ENCODE assay signal across 16 cellular contexts in genomic region chr6:166623318-166623717, GRCh38. TPM values are rescaled to one million over a fixed set of nuclear protein-coding genes. Genes with fewer than 3 reads are reported as not detected.
DNase-seq lines count a peak whose midpoint lies in the region; ATAC-seq and TF ChIP-seq lines count a peak whose summit lies in the region.
"Had no signal": no experiment of that assay in that cellular context is flagged by ENCODE, and none has a peak within 500 bp of the region (broad histone marks: within the 10 kb centered on the region; RNA-seq: fewer than 3 reads in every experiment).

No MANE protein-coding gene starts in this region.

- H4K20me1 ChIP-seq in SK-N-SH (ENCODE audit: insufficient read depth): no peaks in the 10 kb centered on the region; the same call in 1 of the 2 replicates
- H4K20me1 ChIP-seq in mammary epithelial cell (ENCODE audit: insufficient read depth, low read length): no peaks in the 10 kb centered on the region

- no peaks in the 10 kb centered on the region for H3K9me3 ChIP-seq in SK-N-SH
- no peaks in the 10 kb centered on the region for H3K9me3 ChIP-seq in mammary epithelial cell (replicated peaks; ENCODE audit: insufficient read depth, low read length)
- H3K9me3 ChIP-seq in left lung: no peaks in the 10 kb centered on the region
- H3K9me3 ChIP-seq in tibial nerve: no peaks in the 10 kb centered on the region
- H3K9me3 ChIP-seq: A549 had no signal

- peak overlapping the region in 1 of 2 experiments; percentile 93; a peak in 2 of 4 replicates for H3K27ac ChIP-seq in SK-N-SH (ENCODE audit: low read depth in 2 of 2, low read length in 1 of 2)
- no peak overlapping the region for H3K27ac ChIP-seq in mammary epithelial cell (ENCODE audit: insufficient read depth, low read depth, low read length)
- H3K27ac ChIP-seq in left lung: peak overlapping the region; percentile 75 to 86
- H3K27ac ChIP-seq in tibial nerve: peak overlapping the region in 3 of 4 donors; percentile 68 to 95 (median 79)
- H3K27ac ChIP-seq: A549, C4-2B, HL-60, VCaP had no signal

- BruUV-seq in mammary epithelial cell (replicated peaks; lab: Mats Ljungman, UMichigan): no TSS peak

- no peaks in the 10 kb centered on the region for H3K27me3 ChIP-seq in SK-N-SH (ENCODE audit: insufficient read depth)
- no peaks in the 10 kb centered on the region for H3K27me3 ChIP-seq in mammary epithelial cell (ENCODE audit: insufficient read depth, low read length)
- H3K27me3 ChIP-seq in left lung: peaks cover 0 to 11% of the 10 kb centered on the region in 2 donors
- no peaks in the 10 kb centered on the region for H3K27me3 ChIP-seq in tibial nerve

- 81% methylated on average over 5 of the region's 5 CpGs for WGBS in SK-N-SH (ENCODE audit: low lambda C conversion rate)
- 49% methylated on average over 5 of the region's 5 CpGs for WGBS in mammary epithelial cell (ENCODE audit: low coverage, missing lambda C conversion rate)
- WGBS in tibial nerve, 2 donors: 94 to 96% methylated on average over 5 of the region's 5 CpGs

- TF ChIP-seq EP300 in SK-N-SH (IDR thresholded peaks at IDR 0.05; ENCODE audit: borderline replicate concordance in 1 of 2, low read depth in 1 of 2, low read length in 1 of 2): no peak
- no peak for TF ChIP-seq EP300 in tibial nerve (IDR thresholded peaks at IDR 0.05)

- POLR2A ChIA-PET in SK-N-SH (lab: Yijun Ruan, JAX): no interaction called here

- no peak for TF ChIP-seq POLR2A in tibial nerve (IDR thresholded peaks at IDR 0.05)

- TF ChIP-seq CTCF in SK-N-SH (IDR thresholded peaks at IDR 0.05) (no peak), mammary epithelial cell (conservative IDR thresholded peaks at IDR 0.05 in 1 of 2, IDR thresholded peaks at IDR 0.05 in 1 of 2; ENCODE audit: extremely low read depth in 1 of 2, insufficient read depth in 1 of 2, low read depth in 1 of 2, low read length in 2 of 2) (no peak), left lung (IDR thresholded peaks at IDR 0.05) (no peak), tibial nerve (IDR thresholded peaks at IDR 0.05) (no peak)

- H3K4me1 ChIP-seq in SK-N-SH (ENCODE audit: control insufficient read depth in 1 of 2, insufficient read depth in 2 of 2, low read depth in 1 of 2, low read length in 1 of 2): peaks cover 40 to 63% of the 10 kb centered on the region in 2 experiments
- H3K4me1 ChIP-seq in mammary epithelial cell (ENCODE audit: insufficient read depth, low read length): peaks cover 50% of the 10 kb centered on the region
- peaks cover 29 to 74% of the 10 kb centered on the region in 2 donors for H3K4me1 ChIP-seq in left lung
- peaks cover 0 to 83% (median 38%) of the 10 kb centered on the region in 4 donors for H3K4me1 ChIP-seq in tibial nerve

- H3K36me3 ChIP-seq in SK-N-SH (replicated peaks in 1 of 2; ENCODE audit: control insufficient read depth in 1 of 2, insufficient read depth in 2 of 2, low read length in 1 of 2): peaks cover 2 to 6% of the 10 kb centered on the region in 2 experiments
- H3K36me3 ChIP-seq in mammary epithelial cell (ENCODE audit: insufficient read depth, low read length): peaks cover 2% of the 10 kb centered on the region
- H3K36me3 ChIP-seq in left lung: peaks cover 0 to 7% of the 10 kb centered on the region in 2 donors
- H3K36me3 ChIP-seq in tibial nerve: peaks cover 0 to 7% (median 0%) of the 10 kb centered on the region in 3 donors

- dilution Hi-C loops in mammary epithelial cell (cut with HindIII; ENCODE audit: low sequenced_read_pairs): no loop called here

- no peak overlapping the region for H3K4me3 ChIP-seq in SK-N-SH (ENCODE audit: low read depth in 2 of 2, low read length in 1 of 2)
- no peak overlapping the region for H3K4me3 ChIP-seq in mammary epithelial cell (replicated peaks in 1 of 3; ENCODE audit: insufficient read depth in 1 of 3, low read depth in 2 of 3, low read length in 3 of 3)
- no peak overlapping the region for H3K4me3 ChIP-seq in left lung
- no peak overlapping the region for H3K4me3 ChIP-seq in tibial nerve
- H3K4me3 ChIP-seq: A549 had no signal

- H3K9me2 ChIP-seq in SK-N-SH: no peaks in the 10 kb centered on the region

- no peak overlapping the region for H3K9ac ChIP-seq in SK-N-SH
- no peak overlapping the region for H3K9ac ChIP-seq in mammary epithelial cell (ENCODE audit: insufficient read depth, low read length)

- H3K79me2 ChIP-seq in SK-N-SH (ENCODE audit: insufficient read depth): peaks cover 70% of the 10 kb centered on the region
- peaks cover 53% of the 10 kb centered on the region for H3K79me2 ChIP-seq in mammary epithelial cell (ENCODE audit: insufficient read depth, low read length)

- DNase-seq in SK-N-SH (no peak), mammary epithelial cell (no peak), left lung (no peak), tibial nerve (ENCODE audit: low spot score in 2 of 2) (no peak), ecto neural progenitor cell (ENCODE audit: low spot score) (no peak), NCI-H2081 treated with DMSO at 0.1 percent for 48 hours (lab: John Stamatoyannopoulos, UW) (no peak)
- DNase-seq: activated CD8-positive, alpha-beta T cell treated with anti-CD3 and anti-CD28 coated beads, Interleukin-2, amount 10 ng/mL, durations not matched to agents 7 days and 5 days; amygdala; naive thymus-derived CD8-positive, alpha-beta T cell had no signal

- H3K4me2 ChIP-seq in SK-N-SH (peak overlapping the region; percentile 44; the same call in 1 of the 2 replicates), mammary epithelial cell (ENCODE audit: insufficient read depth, low read depth, low read length) (peak overlapping the region; percentile 43)
- H3K4me2 ChIP-seq: A549 had no signal

- in situ Hi-C loops in mammary epithelial cell (cut with MboI; ENCODE audit: low sequenced_read_pairs in 2 of 2): no loop called here

- intact Hi-C loops in mammary epithelial cell (cut with micrococcal nuclease): loop anchor here (10.0 kb wide), 2 partner anchors 331 to 371 kb away; partner anchors contain the start of genes CEP43 and RNASET2
- intact Hi-C loops in left lung (cut with DNase I): no loop called here

- no peak for ATAC-seq in SK-N-SH treated with all-trans-retinoic acid at 6 μM for 48 hours
- ATAC-seq in left lung: peak; percentile 3
- ATAC-seq in GM19463 (IDR thresholded peaks at IDR 0.05; ENCODE audit: unreplicated experiment): no peak
- ATAC-seq: A549; activated CD8-positive, alpha-beta T cell treated with anti-CD3 and anti-CD28 coated beads, Interleukin-2, amount 10 ng/mL, durations not matched to agents 7 days and 5 days; naive thymus-derived CD8-positive, alpha-beta T cell had no signal

- H3F3A ChIP-seq in SK-N-SH (replicated peaks; ENCODE audit: insufficient read depth): peaks cover 44% of the 10 kb centered on the region

- CTCF ChIA-PET in SK-N-SH (lab: Yijun Ruan, JAX) (no interaction called here), mammary epithelial cell (lab: Charles Lee; ENCODE audit: low non-redundant PET) (no interaction called here)

- no peak for TF ChIP-seq RAD21 in SK-N-SH (IDR thresholded peaks at IDR 0.05; ENCODE audit: low read length)

- H2AFZ ChIP-seq in SK-N-SH (ENCODE audit: low read depth) (no peak overlapping the region), mammary epithelial cell (ENCODE audit: low read depth, low read length) (no peak overlapping the region)

TF ChIP-seq in SK-N-SH, 30 proteins besides CTCF, POLR2A, EP300 and RAD21 (continues in another document):
- TF ChIP-seq, protein P1, sequence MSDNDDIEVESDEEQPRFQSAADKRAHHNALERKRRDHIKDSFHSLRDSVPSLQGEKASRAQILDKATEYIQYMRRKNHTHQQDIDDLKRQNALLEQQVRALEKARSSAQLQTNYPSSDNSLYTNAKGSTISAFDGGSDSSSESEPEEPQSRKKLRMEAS (IDR thresholded peaks at IDR 0.05; ENCODE audit: low read depth): no peak
- TF ChIP-seq NRF1 (IDR thresholded peaks at IDR 0.05; ENCODE audit: low read depth, low read length) (no peak), RXRA (IDR thresholded peaks at IDR 0.05; ENCODE audit: borderline replicate concordance, low read depth) (no peak), ELF1 (IDR thresholded peaks at IDR 0.05) (no peak), NFIC (IDR thresholded peaks at IDR 0.05; ENCODE audit: borderline replicate concordance) (no peak), EZH2phosphoT487 (IDR thresholded peaks at IDR 0.05; ENCODE audit: borderline replicate concordance, low read depth) (no peak), RCOR1 (IDR thresholded peaks at IDR 0.05; ENCODE audit: low read length) (no peak), RFX5 (IDR thresholded peaks at IDR 0.05; ENCODE audit: low read length) (no peak), JUND (IDR thresholded peaks at IDR 0.05) (no peak), FOXM1 (IDR thresholded peaks at IDR 0.05; ENCODE audit: low read depth) (no peak)

TF ChIP-seq in SK-N-SH treated with all-trans-retinoic acid at 6 μM for 48 hours, 23 proteins besides CTCF, POLR2A, EP300 and RAD21 (continues in another document):
- TF ChIP-seq TCF4 (CRISPR knock-in tag; IDR thresholded peaks at IDR 0.05; ENCODE audit: borderline replicate concordance): no peak
- no peak for TF ChIP-seq ARNTL (CRISPR knock-in tag; IDR thresholded peaks at IDR 0.05; ENCODE audit: borderline replicate concordance, low read depth)
- TF ChIP-seq ZFP30 (CRISPR knock-in tag; IDR thresholded peaks at IDR 0.05): no peak
- no peak for TF ChIP-seq ESRRG (CRISPR knock-in tag; IDR thresholded peaks at IDR 0.05)

RNA-seq across cellular contexts. Expression of gene RPS6KA2, which starts 3.7 kb away (rescaled TPM):
- polyA plus RNA-seq in SK-N-SH (2012; rRNA removed): 59.5 and 60.3 TPM in 2 replicates
- polyA plus RNA-seq in SK-N-SH (2012; cell fraction: cytosol; rRNA removed): 51.5 and 62.1 TPM in 2 replicates
- 47.9 and 50.9 TPM in 2 replicates for polyA plus RNA-seq in SK-N-SH (2012; cell fraction: nucleus; rRNA removed)
- 10 to 100 TPM; 47.8 to 48.8 TPM for total RNA-seq in mammary epithelial cell
- 28.0 TPM for polyA plus RNA-seq in mammary epithelial cell
- polyA minus RNA-seq in mammary epithelial cell: 115 TPM
- 100 to 1,000 TPM; 126 to 160 TPM for total RNA-seq in left lung
- total RNA-seq in tibial nerve: 100 to 1,000 TPM in 2 of 4 donors, 10 to 100 TPM in 2; 89.6 to 153 (median 103) TPM

RNA-seq across cellular contexts. Expression of gene RAMACL, which starts 36.8 kb away (rescaled TPM):
- 0.10 and 0.39 TPM in 2 replicates for polyA plus RNA-seq in SK-N-SH (2012; rRNA removed)
- polyA plus RNA-seq in SK-N-SH (2012; cell fraction: cytosol; rRNA removed): 0.46 and 0.81 TPM in 2 replicates
- 0.95 and 1.4 TPM in 2 replicates for polyA plus RNA-seq in SK-N-SH (2012; cell fraction: nucleus; rRNA removed)
- total RNA-seq in mammary epithelial cell: 1 to 10 TPM in 1 of 2 donors, under 1 TPM in 1; 0.83 to 3.7 TPM
- polyA plus RNA-seq in mammary epithelial cell: 0.15 TPM
- polyA minus RNA-seq in mammary epithelial cell: not detected
- total RNA-seq in left lung: 1 to 10 TPM; 3.2 to 6.0 TPM
- 10 to 100 TPM in 1 of 4 donors, 1 to 10 TPM in 3; 8.2 to 10.8 (median 9.1) TPM for total RNA-seq in tibial nerve
- total RNA-seq: activated T-helper 2 cell treated with anti-CD3 and anti-CD28 coated beads, Interferon-gamma antibody, Interleukin-2, Interleukin-4, amounts not matched to agents 10 μg/mL and 5 μg/mL and 100 μg/mL, durations not matched to agents 14 hours and 24 hours and 36 hours had no signal
